In genomic region chrX:130336531-130336930, GRCh38 we compare ENCODE assay signal across 23 cellular contexts. TPM values are rescaled to one million over a fixed set of nuclear protein-coding genes. Genes with fewer than 3 reads are reported as not detected.
DNase-seq lines count a peak whose midpoint lies in the region; ATAC-seq, FAIRE-seq and TF ChIP-seq lines count a peak whose summit lies in the region.
"Had no signal": no experiment of that assay in that cellular context is flagged by ENCODE, and none has a peak within 500 bp of the region (broad histone marks: within the 10 kb centered on the region; RNA-seq: fewer than 3 reads in every experiment).

No MANE protein-coding gene starts in this region.

- no peaks in the 10 kb centered on the region for H3K79me2 ChIP-seq in HepG2 (ENCODE audit: insufficient read depth, low read length)

- POLR2A ChIA-PET in HepG2 (lab: Yijun Ruan, JAX) = no interaction called here

- H3K36me3 ChIP-seq in HepG2 (replicated peaks in 1 of 2; ENCODE audit: control insufficient read depth in 1 of 2, insufficient read depth in 2 of 2, low read length in 2 of 2) (no peaks in the 10 kb centered on the region), right lobe of liver (no peaks in the 10 kb centered on the region)
- H3K36me3 ChIP-seq: BLaER1, HAP-1 had no signal

- no peak for TF ChIP-seq EP300 in HepG2 (IDR thresholded peaks at IDR 0.05; ENCODE audit: low read depth in 2 of 2, low read length in 2 of 2)
- TF ChIP-seq EP300 in HepG2 (CRISPR knock-in tag; IDR thresholded peaks at IDR 0.05; ENCODE audit: borderline replicate concordance) = no peak

- no peak overlapping the region for H3K9ac ChIP-seq in HepG2 (ENCODE audit: insufficient read depth, low read depth, low read length)
- H3K9ac ChIP-seq: BLaER1, GM23248 had no signal

- peak overlapping the region; percentile 27; the same call in 1 of the 2 replicates for H3K4me2 ChIP-seq in HepG2 (ENCODE audit: low read depth, low read length)
- H3K4me2 ChIP-seq: BLaER1 had no signal

- FAIRE-seq in HepG2 (lab: Jason Lieb, UNC) = no peak
- FAIRE-seq: GM12878, GM19239 had no signal

- in situ Hi-C loops in HepG2 (cut with HindIII; ENCODE audit: extremely low pct_ligation_motif_present, low pct_unique_long_range_greater_than_20kb) = no loop called here

- intact Hi-C loops in HepG2 (cut with micrococcal nuclease; ENCODE audit: unreplicated experiment) = no loop called here
- intact Hi-C loops in right lobe of liver (cut with DNase I) = no loop called here

- H3K27me3 ChIP-seq in HepG2 (ENCODE audit: control insufficient read depth in 1 of 2, insufficient read depth in 2 of 2, low read length in 2 of 2) (no peaks in the 10 kb centered on the region), right lobe of liver (peaks cover 0 to 3% of the 10 kb centered on the region in 2 donors)

- BruUV-seq in HepG2 (replicated peaks; lab: Mats Ljungman, UMichigan) = no TSS peak

- 45% methylated on average over 3 of the region's 4 CpGs for WGBS in HepG2 (ENCODE audit: low lambda C conversion rate)
- WGBS in right lobe of liver (ENCODE audit: insufficient coverage, low coverage, low lambda C conversion rate, missing lambda C conversion rate) = 42% methylated on average over 3 of the region's 4 CpGs

- ATAC-seq in HepG2 (no peak), right lobe of liver (no peak), GM19035 (IDR thresholded peaks at IDR 0.05; ENCODE audit: unreplicated experiment) (no peak)
- ATAC-seq: GM12878 had no signal

- H2AFZ ChIP-seq in HepG2 (ENCODE audit: low read length) = peak overlapping the region; percentile 27
- H2AFZ ChIP-seq: GM23248 had no signal

- TF ChIP-seq CTCF in HepG2 (CRISPR knock-in tag; IDR thresholded peaks at IDR 0.05) (no peak), right lobe of liver (IDR thresholded peaks at IDR 0.05) (no peak)

- H3K4me1 ChIP-seq in HepG2 (ENCODE audit: insufficient read depth, low read length) = peaks cover 7% of the 10 kb centered on the region
- no peaks in the 10 kb centered on the region for H3K4me1 ChIP-seq in right lobe of liver

- no peaks in the 10 kb centered on the region for H4K20me1 ChIP-seq in HepG2 (ENCODE audit: insufficient read depth, low read length)
- H4K20me1 ChIP-seq: BLaER1 had no signal

- H3K9me3 ChIP-seq in HepG2 (ENCODE audit: low read length) (no peaks in the 10 kb centered on the region), right lobe of liver (no peaks in the 10 kb centered on the region)
- H3K9me3 ChIP-seq: HAP-1 had no signal

- no peak for TF ChIP-seq POLR2A in HepG2 (IDR thresholded peaks at IDR 0.05; ENCODE audit: insufficient read depth in 1 of 2, low read depth in 2 of 2, low read length in 2 of 2)
- TF ChIP-seq POLR2A in right lobe of liver (IDR thresholded peaks at IDR 0.05) = no peak

- DNase-seq in NCI-H2107 (lab: John Stamatoyannopoulos, UW) (peak; percentile 3), NCI-H2107 treated with DMSO at 0.1 percent for 48 hours (lab: John Stamatoyannopoulos, UW; ENCODE audit: unreplicated experiment) (no peak), HepG2 (ENCODE audit: low spot score) (no peak), right lobe of liver (no peak), myocyte (ENCODE audit: low read depth) (peak; percentile 60), NCI-H1930 (lab: John Stamatoyannopoulos, UW) (no peak)
- DNase-seq: 8988T; CD4-positive, alpha-beta memory T cell; DMS53; DND-41; EL; GM23248 had no signal

- no peak overlapping the region for H3K27ac ChIP-seq in HepG2 (ENCODE audit: extremely low read length, insufficient read depth, low read length)
- no peak overlapping the region for H3K27ac ChIP-seq in right lobe of liver
- H3K27ac ChIP-seq: BLaER1, GM23248 had no signal

- TF ChIP-seq RAD21 in HepG2 (CRISPR knock-in tag; IDR thresholded peaks at IDR 0.05) = no peak

- H3K4me3 ChIP-seq in HepG2 (replicated peaks in 1 of 3; ENCODE audit: insufficient read depth in 1 of 3, low read depth in 2 of 3, low read length in 3 of 3) (no peak overlapping the region), right lobe of liver (no peak overlapping the region)
- H3K4me3 ChIP-seq: BLaER1, GM12878, GM23248, HAP-1 had no signal

- CTCF ChIA-PET in HepG2 (lab: Yijun Ruan, JAX; ENCODE audit: low intra/inter-chr PET ratio, low total read pairs) = no interaction called here

TF ChIP-seq in HepG2, 621 proteins besides CTCF, POLR2A, EP300 and RAD21:
- TF ChIP-seq KDM2A (CRISPR knock-in tag; IDR thresholded peaks at IDR 0.05; ENCODE audit: borderline replicate concordance, low read depth) (no peak), TBX3 (IDR thresholded peaks at IDR 0.05; ENCODE audit: borderline replicate concordance) (no peak), GATAD1 (CRISPR knock-in tag; IDR thresholded peaks at IDR 0.05) (no peak), PHF5A (CRISPR knock-in tag; IDR thresholded peaks at IDR 0.05; ENCODE audit: low read depth, unreplicated experiment) (no peak), LBX2 (CRISPR knock-in tag; IDR thresholded peaks at IDR 0.05; ENCODE audit: borderline replicate concordance) (no peak), SP2 (CRISPR knock-in tag; IDR thresholded peaks at IDR 0.05) (no peak)
TF ChIP-seq in HepG2: peak in this region for 0.

RNA-seq across cellular contexts. Expression of gene SLC25A14, which starts 3.2 kb away (rescaled TPM):
- total RNA-seq in HepG2 (2016; rRNA removed; fragmentation: Illumina TruSeq; extraction: Trizol) = 7.4 and 14.0 TPM in 2 replicates
- 5.8 and 6.3 TPM in 2 replicates for total RNA-seq in HepG2 (2016; cell fraction: cytosol; rRNA removed; fragmentation: Illumina TruSeq; extraction: Trizol; ENCODE audit: low read depth)
- 9.0 and 14.3 TPM in 2 replicates for total RNA-seq in HepG2 (2016; cell fraction: insoluble cytoplasmic fraction; rRNA removed; fragmentation: Illumina TruSeq; extraction: Trizol)
- total RNA-seq in HepG2 (2016; cell fraction: membrane; rRNA removed; fragmentation: Illumina TruSeq; extraction: Trizol) = 7.6 and 7.8 TPM in 2 replicates
- total RNA-seq in HepG2 (2016; cell fraction: nucleus; rRNA removed; fragmentation: Illumina TruSeq; extraction: Trizol) = 18.4 and 23.6 TPM in 2 replicates
- polyA plus RNA-seq in HepG2 (2011; rRNA removed) = 12.8 and 15.6 TPM in 2 replicates
- polyA plus RNA-seq in HepG2 (2011; cell fraction: cytosol; rRNA removed) = 3.6 and 6.8 TPM in 2 replicates
- polyA plus RNA-seq in HepG2 (2011; cell fraction: nucleus; rRNA removed) = 28.0 and 36.8 TPM in 2 replicates
- polyA plus RNA-seq in HepG2 (2012) = 11.2 and 13.6 TPM in 2 replicates
- 4.2 and 5.2 TPM in 2 replicates for polyA plus RNA-seq in HepG2 (2016; cell fraction: cytosol; fragmentation: Illumina TruSeq; extraction: Trizol; ENCODE audit: low read depth)
- polyA plus RNA-seq in HepG2 (2016; cell fraction: insoluble cytoplasmic fraction; fragmentation: Illumina TruSeq; extraction: Trizol; ENCODE audit: low read depth) = 7.6 and 8.0 TPM in 2 replicates
- 5.2 and 6.7 TPM in 2 replicates for polyA plus RNA-seq in HepG2 (2016; cell fraction: membrane; fragmentation: Illumina TruSeq; extraction: Trizol; ENCODE audit: low read depth)
- polyA plus RNA-seq in HepG2 (2016; cell fraction: nucleus; fragmentation: Illumina TruSeq; extraction: Trizol; ENCODE audit: insufficient read depth, low read depth) = 32.4 and 37.7 TPM in 2 replicates
- polyA minus RNA-seq in HepG2 (2011; rRNA and poly(A)+ RNA removed; ENCODE audit: low replicate concordance) = 6.7 and 13.0 TPM in 2 replicates
- polyA minus RNA-seq in HepG2 (2011; cell fraction: cytosol; rRNA and poly(A)+ RNA removed) = 3.8 and 6.4 TPM in 2 replicates
- 27.6 and 28.6 TPM in 2 replicates for polyA minus RNA-seq in HepG2 (2011; cell fraction: nucleus; rRNA and poly(A)+ RNA removed)
- total RNA-seq in right lobe of liver = 1 to 10 TPM; 3.1 to 9.9 (median 3.7) TPM
- total RNA-seq in myocyte = 12.8 and 24.0 TPM in 2 replicates
- 14.1 TPM for polyA plus RNA-seq in myocyte (2012)

RNA-seq across cellular contexts. Expression of gene GPR119, which starts 48.9 kb away (rescaled TPM):
- total RNA-seq in HepG2 (2016; rRNA removed; fragmentation: Illumina TruSeq; extraction: Trizol) (2.2 and 2.6 TPM in 2 replicates), right lobe of liver (not detected), myocyte (not detected in 2 replicates)
- 0.53 and 0.81 TPM in 2 replicates for total RNA-seq in HepG2 (2016; cell fraction: cytosol; rRNA removed; fragmentation: Illumina TruSeq; extraction: Trizol; ENCODE audit: low read depth)
- total RNA-seq in HepG2 (2016; cell fraction: insoluble cytoplasmic fraction; rRNA removed; fragmentation: Illumina TruSeq; extraction: Trizol) = 3.2 TPM in 2 replicates
- 2.9 TPM in 2 replicates for total RNA-seq in HepG2 (2016; cell fraction: membrane; rRNA removed; fragmentation: Illumina TruSeq; extraction: Trizol)
- 1.9 and 2.0 TPM in 2 replicates for total RNA-seq in HepG2 (2016; cell fraction: nucleus; rRNA removed; fragmentation: Illumina TruSeq; extraction: Trizol)
- 3.5 and 5.5 TPM in 2 replicates for polyA plus RNA-seq in HepG2 (2011; rRNA removed)
- polyA plus RNA-seq in HepG2 (2011; cell fraction: cytosol; rRNA removed) = 2.9 and 4.6 TPM in 2 replicates
- polyA plus RNA-seq in HepG2 (2011; cell fraction: nucleus; rRNA removed) = 2.1 and 2.5 TPM in 2 replicates
- 1.3 and 1.5 TPM in 2 replicates for polyA plus RNA-seq in HepG2 (2012)
- 0.10 and 0.35 TPM in 2 replicates for polyA plus RNA-seq in HepG2 (2016; cell fraction: cytosol; fragmentation: Illumina TruSeq; extraction: Trizol; ENCODE audit: low read depth)
- 1.0 and 1.8 TPM in 2 replicates for polyA plus RNA-seq in HepG2 (2016; cell fraction: insoluble cytoplasmic fraction; fragmentation: Illumina TruSeq; extraction: Trizol; ENCODE audit: low read depth)
- 0.79 and 1.1 TPM in 2 replicates for polyA plus RNA-seq in HepG2 (2016; cell fraction: membrane; fragmentation: Illumina TruSeq; extraction: Trizol; ENCODE audit: low read depth)
- 0.67 and 2.6 TPM in 2 replicates for polyA plus RNA-seq in HepG2 (2016; cell fraction: nucleus; fragmentation: Illumina TruSeq; extraction: Trizol; ENCODE audit: insufficient read depth, low read depth)
- 39.7 TPM in 1 of 2 replicates, not detected in the other for polyA minus RNA-seq in HepG2 (2011; rRNA and poly(A)+ RNA removed; ENCODE audit: low replicate concordance)
- polyA minus RNA-seq in HepG2 (2011; cell fraction: cytosol; rRNA and poly(A)+ RNA removed) = 2.1 and 5.5 TPM in 2 replicates
- 3.0 and 3.6 TPM in 2 replicates for polyA minus RNA-seq in HepG2 (2011; cell fraction: nucleus; rRNA and poly(A)+ RNA removed)
- not detected for polyA plus RNA-seq in myocyte (2012)
- total RNA-seq: A673; CD4-positive, alpha-beta memory T cell; G401; GM12878; GM23248; H4; HT-29 had no signal
- polyA plus RNA-seq: AG04450; CD14-positive monocyte; CD4-positive, alpha-beta memory T cell; GM12878; GM23248 had no signal

Comparison
In these comparisons a context has a peak if more than half of its experiments do, and no peak if none do; other contexts are left out.
1. DNase-seq: peak in NCI-H2107 (single experiment) and myocyte (single experiment); none in NCI-H2107 treated with DMSO at 0.1 percent for 48 hours (single experiment), HepG2 (single experiment), right lobe of liver (0 of 3) and NCI-H1930 (0 of 2).